Comparison of ENCODE assay signal across 12 cellular contexts in the genomic region with DNA sequence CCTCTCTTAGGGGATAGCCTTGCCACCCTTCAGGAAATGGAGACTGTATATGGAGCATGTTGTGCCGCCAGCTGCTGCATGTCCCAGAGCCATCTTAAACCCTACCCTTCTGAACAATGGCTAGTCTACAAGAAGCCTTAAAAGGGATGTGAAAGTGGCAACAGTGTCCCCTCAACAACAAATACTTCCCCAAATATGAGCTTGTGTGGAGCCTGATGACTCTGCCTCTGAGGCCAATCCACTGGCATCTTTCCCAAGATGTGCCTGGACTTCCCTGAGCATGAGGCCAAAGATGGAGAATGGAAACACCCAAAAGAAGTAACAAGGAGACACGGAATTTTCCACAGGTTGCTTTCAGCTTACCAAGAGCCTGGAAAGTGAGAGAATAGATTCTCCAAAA. TPM values are rescaled to one million over a fixed set of nuclear protein-coding genes. Genes with fewer than 3 reads are reported as not detected.
DNase-seq lines count a peak whose midpoint lies in the region; ATAC-seq and TF ChIP-seq lines count a peak whose summit lies in the region.
"Had no signal": no experiment of that assay in that cellular context is flagged by ENCODE, and none has a peak within 500 bp of the region (broad histone marks: within the 10 kb centered on the region; RNA-seq: fewer than 3 reads in every experiment).

No MANE protein-coding gene starts in this region.

- H3K9me3 ChIP-seq in mucosa of descending colon, result no peaks in the 10 kb centered on the region

- no peaks in the 10 kb centered on the region for H3K36me3 ChIP-seq in GM06990 (ENCODE audit: control insufficient read depth, insufficient read depth, low read length)
- H3K36me3 ChIP-seq in mucosa of descending colon (ENCODE audit: low read depth), result no peaks in the 10 kb centered on the region

- peak; percentile 47 for DNase-seq in GM06990 (ENCODE audit: extremely low read depth, insufficient read length)
- peak; percentile 78 for DNase-seq in SIG-M5 (lab: John Stamatoyannopoulos, UW)
- peak in 2 of 3 donors; percentile 53 to 54 for DNase-seq in mucosa of descending colon
- DNase-seq in NCI-H2107 (lab: John Stamatoyannopoulos, UW), result no peak
- DNase-seq in glomerular visceral epithelial cell (ENCODE audit: extremely low spot score), result no peak
- DNase-seq in NCI-H2081 (lab: John Stamatoyannopoulos, UW), result no peak
- DNase-seq in D341Med (ENCODE audit: low spot score), result no peak
- DNase-seq: CD8-positive, alpha-beta memory T cell had no signal

- ATAC-seq in HG02571 (IDR thresholded peaks at IDR 0.05; ENCODE audit: unreplicated experiment), result peak; percentile 45
- peak; percentile 73 for ATAC-seq in mucosa of descending colon

- TF ChIP-seq CTCF in GM06990 (IDR thresholded peaks at IDR 0.05; ENCODE audit: insufficient read depth, low read length, poor library complexity, severe bottlenecking) (no peak), mucosa of descending colon (IDR thresholded peaks at IDR 0.05) (no peak)

- no peaks in the 10 kb centered on the region for H3K27me3 ChIP-seq in GM06990 (replicated peaks; ENCODE audit: control insufficient read depth, insufficient read depth, low read length)

- H3K4me3 ChIP-seq in GM06990 (replicated peaks; ENCODE audit: low read depth, low read length), result no peak overlapping the region
- no peak overlapping the region for H3K4me3 ChIP-seq in mucosa of descending colon

- intact Hi-C loops in mucosa of descending colon (cut with DNase I, micrococcal nuclease), result no loop called here

- no peaks in the 10 kb centered on the region for H3K4me1 ChIP-seq in mucosa of descending colon (ENCODE audit: low read depth)

RNA-seq across cellular contexts. Expression of gene MS4A7, which starts 0.6 kb away (rescaled TPM):
- total RNA-seq in mucosa of descending colon, result 10 to 100 TPM in 2 of 3 donors, 1 to 10 TPM in 1; 9.3 to 28.6 (median 28.1) TPM
- total RNA-seq: dermis microvascular lymphatic vessel endothelial cell, H4, lung microvascular endothelial cell had no signal

RNA-seq across cellular contexts. Expression of gene MS4A14, which starts 18.5 kb away (rescaled TPM):
- total RNA-seq in mucosa of descending colon, result 1 to 10 TPM in 1 of 3 donors, under 1 TPM in 2; 0.41 to 1.1 (median 0.98) TPM
- total RNA-seq: CD8-positive, alpha-beta memory T cell; dermis microvascular lymphatic vessel endothelial cell; H4; lung microvascular endothelial cell had no signal

RNA-seq across cellular contexts. Expression of gene MS4A6E, which starts 50.7 kb away (rescaled TPM):
- total RNA-seq in mucosa of descending colon, result not detected
- total RNA-seq: CD8-positive, alpha-beta memory T cell; dermis microvascular lymphatic vessel endothelial cell; H4; lung microvascular endothelial cell had no signal

RNA-seq across cellular contexts. Expression of gene MS4A5, which starts 51.6 kb away (rescaled TPM):
- total RNA-seq in mucosa of descending colon, result not detected
- total RNA-seq: CD8-positive, alpha-beta memory T cell; dermis microvascular lymphatic vessel endothelial cell; H4; lung microvascular endothelial cell had no signal

Comparison
In these comparisons a context has a peak if more than half of its experiments do, and no peak if none do; other contexts are left out.
1. DNase-seq: peak in GM06990 (single experiment), SIG-M5 (single experiment) and mucosa of descending colon (2 of 3); none in NCI-H2107 (single experiment), glomerular visceral epithelial cell (single experiment), NCI-H2081 (0 of 2) and D341Med (single experiment).